ENCODE assay signal across 13 cellular contexts in genomic region chr10:11434323-11434722, GRCh38.
DNase-seq lines count a peak whose midpoint lies in the region; ATAC-seq and TF ChIP-seq lines count a peak whose summit lies in the region.
"Had no signal": no experiment of that assay in that cellular context is flagged by ENCODE, and none has a peak within 500 bp of the region (broad histone marks: within the 10 kb centered on the region; RNA-seq: fewer than 3 reads in every experiment).

No MANE protein-coding gene starts in this region.

- CTCF ChIA-PET in HEK293 (lab: Yijun Ruan, JAX) (no interaction called here), HEK293T (lab: Yijun Ruan, JAX) (no interaction called here)

- H3K9me3 ChIP-seq in HEK293 (ENCODE audit: control insufficient read depth, insufficient read depth, low read depth, low read length) (no peaks in the 10 kb centered on the region), liver (ENCODE audit: control insufficient read depth in 4 of 4, low read length in 3 of 4) (peaks cover 0 to 4% (median 0%) of the 10 kb centered on the region in 4 donors)
- H3K9me3 ChIP-seq: colonic mucosa, transverse colon had no signal

- no peak for ATAC-seq in HG03342 (IDR thresholded peaks at IDR 0.05; ENCODE audit: unreplicated experiment)
- ATAC-seq: activated T-cell treated with anti-CD3 and anti-CD28 coated beads, Interleukin-2, amount 50 U/mL, for 4 hours; T-cell had no signal

- H3K36me3 ChIP-seq in HEK293 (ENCODE audit: control insufficient read depth in 2 of 2, insufficient read depth in 1 of 2, low read length in 2 of 2) (no peaks in the 10 kb centered on the region), liver (ENCODE audit: control insufficient read depth in 4 of 4, insufficient read depth in 3 of 4, low read depth in 1 of 4, low read length in 3 of 4) (no peaks in the 10 kb centered on the region)
- H3K36me3 ChIP-seq: colonic mucosa, transverse colon had no signal

- WGBS in liver, result 33% methylated on average over 2 of the region's 2 CpGs

- DNase-seq in GM12864 (ENCODE audit: low read depth), result no peak
- DNase-seq in SW480 (ENCODE audit: low spot score), result peak; percentile 8
- no peak for DNase-seq in COLO668 (lab: John Stamatoyannopoulos, UW; ENCODE audit: unreplicated experiment)
- no peak for DNase-seq in activated naive CD4-positive, alpha-beta T cell (lab: John Stamatoyannopoulos, UW)
- no peak for DNase-seq in HEK293T (ENCODE audit: extremely low spot score)
- DNase-seq: activated T-cell treated with anti-CD3 and anti-CD28 coated beads, Interleukin-2, amount 50 U/mL, for 4 hours; colonic mucosa; stimulated activated CD4-positive, alpha-beta T cell treated with anti-CD3 and anti-CD28 coated beads, Interleukin-4, amount 100 ng/mL, for 24 hours; T-cell; transverse colon had no signal

- no peak overlapping the region for H3K9ac ChIP-seq in liver (ENCODE audit: low read depth in 1 of 2, low read length in 2 of 2)

- POLR2A ChIA-PET in HEK293 (lab: Yijun Ruan, JAX) (no interaction called here), HEK293T (lab: Yijun Ruan, JAX) (no interaction called here)

- H3K27ac ChIP-seq in HEK293 (ENCODE audit: extremely low read depth, low read depth, low read length) (no peak overlapping the region), liver (ENCODE audit: low read depth in 1 of 2, low read length in 2 of 2) (no peak overlapping the region)
- H3K27ac ChIP-seq: colonic mucosa, transverse colon had no signal

- H3K4me3 ChIP-seq in GM12864 (ENCODE audit: low read depth, low read length) (no peak overlapping the region), HEK293 (ENCODE audit: low read depth, low read length) (no peak overlapping the region), liver (ENCODE audit: low read depth in 1 of 3, low read length in 3 of 3) (no peak overlapping the region)
- H3K4me3 ChIP-seq: colonic mucosa, transverse colon had no signal

- TF ChIP-seq CTCF in GM12864 (IDR thresholded peaks at IDR 0.05; ENCODE audit: low read depth, low read length, missing control alignments), result peak; percentile 64
- TF ChIP-seq CTCF in HEK293 (tag by site-specific recombination; IDR thresholded peaks at IDR 0.05), result 0 out of 2 replicates have a peak, but pooled peaks have one; percentile 13
- peak; percentile 24 for TF ChIP-seq CTCF in liver (IDR thresholded peaks at IDR 0.05; ENCODE audit: low read depth, low read length, missing input control)

- TF ChIP-seq RAD21 in liver (IDR thresholded peaks at IDR 0.05), result peak; percentile 56 to 65

- H3K4me1 ChIP-seq in HEK293 (ENCODE audit: control insufficient read depth, insufficient read depth, low read length) (no peaks in the 10 kb centered on the region), liver (ENCODE audit: control insufficient read depth in 4 of 4, insufficient read depth in 4 of 4, low read length in 3 of 4) (no peaks in the 10 kb centered on the region)
- H3K4me1 ChIP-seq: colonic mucosa had no signal

- peaks cover 0 to 4% (median 0%) of the 10 kb centered on the region in 4 donors for H3K27me3 ChIP-seq in liver (ENCODE audit: control insufficient read depth in 4 of 4, insufficient read depth in 4 of 4, low read length in 3 of 4)
- H3K27me3 ChIP-seq: colonic mucosa, transverse colon had no signal

TF ChIP-seq in HEK293, 187 proteins besides CTCF, POLR2A, EP300 and RAD21:
- TF ChIP-seq ZIC2 (tag by site-specific recombination; IDR thresholded peaks at IDR 0.05), result no peak
- no peak for TF ChIP-seq REST (tag by site-specific recombination; IDR thresholded peaks at IDR 0.05)
- TF ChIP-seq GLI4 (tag by site-specific recombination; IDR thresholded peaks at IDR 0.05), result no peak
- TF ChIP-seq ZNF558 (tag by site-specific recombination; IDR thresholded peaks at IDR 0.05), result no peak
- TF ChIP-seq ZNF621 (tag by site-specific recombination; IDR thresholded peaks at IDR 0.05), result no peak
TF ChIP-seq in HEK293: peak in this region for 0.

TF ChIP-seq in liver, 16 proteins besides CTCF, POLR2A, EP300 and RAD21:
- TF ChIP-seq MAX (IDR thresholded peaks at IDR 0.05) (no peak), FOXA1 (IDR thresholded peaks at IDR 0.05) (no peak), JUND (IDR thresholded peaks at IDR 0.05) (no peak), ATF3 (IDR thresholded peaks at IDR 0.05) (no peak), EGR1 (IDR thresholded peaks at IDR 0.05; ENCODE audit: low read depth in 2 of 2) (no peak)
TF ChIP-seq in liver: peak in this region for 0.

TF ChIP-seq in HEK293T, 16 proteins besides CTCF, POLR2A, EP300 and RAD21:
- TF ChIP-seq TARDBP (IDR thresholded peaks at IDR 0.05) (no peak), FOXA1 (IDR thresholded peaks at IDR 0.05) (no peak), BHLHE40 (IDR thresholded peaks at IDR 0.05; ENCODE audit: borderline replicate concordance) (no peak), SP1 (IDR thresholded peaks at IDR 0.05) (no peak), ELF4 (IDR thresholded peaks at IDR 0.05) (no peak), LEF1 (IDR thresholded peaks at IDR 0.05; ENCODE audit: borderline replicate concordance) (no peak), ARNT (IDR thresholded peaks at IDR 0.05) (no peak), SUZ12 (IDR thresholded peaks at IDR 0.05) (no peak), PKNOX1 (IDR thresholded peaks at IDR 0.05) (no peak), ZNF384 (IDR thresholded peaks at IDR 0.05) (no peak), CTBP1 (IDR thresholded peaks at IDR 0.05; ENCODE audit: borderline replicate concordance) (no peak), HDGF (IDR thresholded peaks at IDR 0.05; ENCODE audit: borderline replicate concordance) (no peak)

Comparison
In these comparisons a context has a peak if more than half of its experiments do, and no peak if none do; other contexts are left out.
1. CTCF ChIP-seq: peak in every context shown above with its lines; median percentile 64 in GM12864; 24 in liver; 13 in HEK293.